20 cellular contexts compared by ENCODE assay signal in the genomic region with DNA sequence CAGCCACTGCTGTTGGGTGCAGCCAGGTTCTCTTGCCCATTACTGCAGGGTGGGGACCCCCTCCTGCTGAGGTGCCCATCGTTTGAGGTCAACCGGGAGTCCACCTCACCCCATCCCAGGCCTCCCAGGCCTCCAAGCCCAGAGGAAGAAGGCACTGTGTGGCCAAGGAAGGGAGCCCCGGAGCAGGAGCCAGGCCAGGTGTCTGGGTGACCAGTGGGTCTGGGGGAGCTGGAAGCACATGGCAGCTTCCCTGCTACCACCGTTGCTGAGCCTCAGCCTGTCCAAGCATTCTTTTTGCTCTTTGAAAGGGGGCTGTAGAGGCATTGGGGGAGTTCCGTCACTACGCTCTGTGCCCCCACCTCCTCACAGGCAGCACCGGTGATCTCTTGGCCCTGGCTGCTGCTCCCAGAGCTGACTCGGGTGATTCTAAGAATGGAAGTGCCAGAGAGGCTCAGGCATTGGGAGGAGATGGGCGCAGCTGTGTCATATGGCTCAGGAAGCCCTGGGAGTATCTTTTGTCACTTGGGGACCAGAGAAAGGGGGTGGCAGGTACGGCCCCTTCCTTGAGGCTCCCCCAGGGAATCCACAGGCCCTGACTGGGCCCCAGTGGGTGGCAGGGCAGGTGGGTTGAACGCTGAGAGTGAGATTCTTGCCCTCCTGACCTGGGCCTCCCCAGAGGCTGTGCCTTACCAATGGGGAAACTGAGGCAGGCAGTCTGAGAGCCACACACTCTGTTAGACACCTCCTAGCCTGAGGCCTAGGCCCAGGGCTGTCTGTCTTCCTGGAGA. TPM values are rescaled to one million over a fixed set of nuclear protein-coding genes. Genes with fewer than 3 reads are reported as not detected.
DNase-seq lines count a peak whose midpoint lies in the region; ATAC-seq and TF ChIP-seq lines count a peak whose summit lies in the region.
"Had no signal": no experiment of that assay in that cellular context is flagged by ENCODE, and none has a peak within 500 bp of the region (broad histone marks: within the 10 kb centered on the region; RNA-seq: fewer than 3 reads in every experiment).

No MANE protein-coding gene starts in this region.

- dilution Hi-C loops in IMR-90 (cut with HindIII; ENCODE audit: low sequenced_read_pairs, unreplicated experiment) = no loop called here

- no peaks in the 10 kb centered on the region for H3K79me2 ChIP-seq in neural progenitor cell (ENCODE audit: low read depth)
- H3K79me2 ChIP-seq in MM.1S (ENCODE audit: low read length) = no peaks in the 10 kb centered on the region

- H3K4me3 Mint-ChIP-seq in CD4-positive, alpha-beta T cell = peak overlapping the region; percentile 20
- H3K4me3 Mint-ChIP-seq in neural progenitor cell = peak overlapping the region; percentile 68

- H3K23ac ChIP-seq in IMR-90 (ENCODE audit: low read depth, low read length) = no peak overlapping the region

- no peak overlapping the region for H4K91ac ChIP-seq in IMR-90 (ENCODE audit: insufficient read depth, low read depth, low read length)

- BruUV-seq in IMR-90 (replicated peaks; lab: Mats Ljungman, UMichigan) = no TSS peak

- H3K27ac Mint-ChIP-seq in CD4-positive, alpha-beta T cell = no peak overlapping the region
- no peak overlapping the region for H3K27ac Mint-ChIP-seq in neural progenitor cell
- H3K27ac Mint-ChIP-seq: activated T-helper 2 cell treated with anti-CD3 and anti-CD28 coated beads, Interferon-gamma antibody, Interleukin-2, Interleukin-4, amounts not matched to agents 10 μg/mL and 5 μg/mL and 100 μg/mL, durations not matched to agents 14 hours and 24 hours and 36 hours had no signal

- H3K4me3 ChIP-seq in IMR-90 (ENCODE audit: insufficient read depth, low read depth, low read length) (no peak overlapping the region), dorsolateral prefrontal cortex (peak overlapping the region in 40 of 59 donors; percentile 1 to 82 (median 71)), neural progenitor cell (no peak overlapping the region), MM.1S (ENCODE audit: low read length) (no peak overlapping the region)
- H3K4me3 ChIP-seq: upper lobe of right lung had no signal

- peaks cover 10% of the 10 kb centered on the region for H3K4me1 Mint-ChIP-seq in CD4-positive, alpha-beta T cell (ENCODE audit: low read depth)
- H3K4me1 Mint-ChIP-seq in neural progenitor cell = peaks cover 19% of the 10 kb centered on the region

- WGBS in IMR-90 (ENCODE audit: extremely low coverage in 2 of 2, insufficient read length in 1 of 2), 2 experiments = 80% methylated on average over 2 of the region's 11 CpGs; no CpG with 5 or more reads in 1 of the 2 experiments

- no peak for TF ChIP-seq POLR2A in IMR-90 (IDR thresholded peaks at IDR 0.05; ENCODE audit: low read depth, low read length)

- TF ChIP-seq RAD21 in IMR-90 (IDR thresholded peaks at IDR 0.05; ENCODE audit: low read length) = no peak

- no peak overlapping the region for H2AK5ac ChIP-seq in IMR-90 (ENCODE audit: low read depth, low read length)

- peak overlapping the region; percentile 61 for H2AFZ ChIP-seq in IMR-90 (replicated peaks; ENCODE audit: low read length, poor library complexity)
- no peak overlapping the region for H2AFZ ChIP-seq in neural progenitor cell (replicated peaks)
- H2AFZ ChIP-seq in MM.1S (ENCODE audit: low read length) = no peak overlapping the region

- no peak overlapping the region for H2BK120ac ChIP-seq in IMR-90 (ENCODE audit: low read depth, low read length)

- H3K36me3 ChIP-seq in IMR-90 (ENCODE audit: control insufficient read depth, insufficient read depth, low read length) (peaks cover 7% of the 10 kb centered on the region), neural progenitor cell (no peaks in the 10 kb centered on the region), MM.1S (replicated peaks; ENCODE audit: insufficient read depth, low read length) (no peaks in the 10 kb centered on the region)
- H3K36me3 ChIP-seq: upper lobe of right lung had no signal

- no peak overlapping the region for H3K14ac ChIP-seq in IMR-90 (replicated peaks; ENCODE audit: low read depth, low read length)

- ATAC-seq in CD4-positive, alpha-beta T cell (ENCODE audit: poor library complexity) = no peak
- ATAC-seq in IMR-90 (ENCODE audit: low read depth) (no peak), GM18868 (IDR thresholded peaks at IDR 0.05; ENCODE audit: unreplicated experiment) (no peak)
- ATAC-seq: foreskin keratinocyte, upper lobe of right lung had no signal

- H2AK9ac ChIP-seq in IMR-90 (replicated peaks; ENCODE audit: low read depth, low read length, poor library complexity) = no peak overlapping the region

- H3K27ac ChIP-seq in CD4-positive, alpha-beta T cell (ENCODE audit: low read depth, low read length) = no peak overlapping the region
- no peak overlapping the region for H3K27ac ChIP-seq in IMR-90 (ENCODE audit: insufficient read depth, low read length)
- peak overlapping the region in 18 of 59 donors; percentile 1 to 83 (median 32) for H3K27ac ChIP-seq in dorsolateral prefrontal cortex
- H3K27ac ChIP-seq in neural progenitor cell = no peak overlapping the region
- H3K27ac ChIP-seq in MM.1S (ENCODE audit: low read length) = no peak overlapping the region
- H3K27ac ChIP-seq: foreskin keratinocyte, HL-60, upper lobe of right lung had no signal

- H2BK5ac ChIP-seq in IMR-90 (ENCODE audit: low read depth, low read length, poor library complexity, severe bottlenecking) = no peak overlapping the region

- POLR2A ChIA-PET in CD4-positive, alpha-beta T cell (lab: Charles Lee) = interaction anchor here (0.6 to 1.4 kb wide), 3 partner anchors 119 to 572 kb away, joined by 3 read pairs; a partner anchor contains a TSS
- POLR2A ChIA-PET in IMR-90 (lab: Charles Lee; ENCODE audit: unreplicated experiment) = no interaction called here

- peaks cover 43% of the 10 kb centered on the region for H3K27me3 Mint-ChIP-seq in CD4-positive, alpha-beta T cell
- peaks cover 38% of the 10 kb centered on the region for H3K27me3 Mint-ChIP-seq in neural progenitor cell (ENCODE audit: insufficient read depth, low read depth)

- peaks cover 17% of the 10 kb centered on the region for H3F3A ChIP-seq in neural progenitor cell (ENCODE audit: low read depth)
- H3F3A ChIP-seq in MM.1S (ENCODE audit: insufficient read depth, low read length) = no peaks in the 10 kb centered on the region

- no peak overlapping the region for H3K56ac ChIP-seq in IMR-90 (ENCODE audit: extremely low read depth, insufficient read depth, low read length)

- no peak overlapping the region for H4K8ac ChIP-seq in IMR-90 (ENCODE audit: low read depth in 2 of 2, low read length in 2 of 2)

- intact Hi-C loops in CD4-positive, alpha-beta T cell (cut with DNase I, micrococcal nuclease) = loop anchor here (2.0 to 10.0 kb wide), 4 partner anchors 85 to 239 kb away; a partner anchor contains a TSS
- intact Hi-C loops in IMR-90 (cut with micrococcal nuclease) (no loop called here), dorsolateral prefrontal cortex (cut with DNase I) (loop anchor here (5.0 to 10.0 kb wide), 3 partner anchors 34 to 241 kb away; a partner anchor contains a TSS)

- DNase-seq in CD4-positive, alpha-beta T cell = no peak
- no peak for DNase-seq in IMR-90
- DNase-seq in dorsolateral prefrontal cortex = no peak
- DNase-seq in neural progenitor cell (ENCODE audit: low spot score) = no peak
- DNase-seq in MM.1S = no peak
- no peak for DNase-seq in hepatic stellate cell (ENCODE audit: low spot score)
- DNase-seq: amniotic stem cell; erythroblast; foreskin keratinocyte; kidney; NCI-H1417 treated with DMSO at 0.1 percent for 48 hours; NCI-H510A treated with DMSO at 0.1 percent for 48 hours; retina; stimulated activated CD8-positive, alpha-beta memory T cell treated with anti-CD3 and anti-CD28 coated beads, Interleukin-4, amount 100 ng/mL, for 48 hours; T-helper 9 cell; upper lobe of right lung had no signal

- no peak overlapping the region for H2BK20ac ChIP-seq in IMR-90 (ENCODE audit: low read depth, low read length)

- no peaks in the 10 kb centered on the region for H3K9me2 ChIP-seq in MM.1S (replicated peaks; ENCODE audit: insufficient read depth, low read length)
- H3K9me2 ChIP-seq: SK-N-SH had no signal

- H3K4me1 ChIP-seq in IMR-90 (ENCODE audit: control insufficient read depth, insufficient read depth, low read length) (peaks cover 15% of the 10 kb centered on the region), neural progenitor cell (peaks cover 6% of the 10 kb centered on the region), MM.1S (ENCODE audit: low read length) (no peaks in the 10 kb centered on the region)
- H3K4me1 ChIP-seq: foreskin keratinocyte had no signal

- H3K9ac ChIP-seq in IMR-90 (ENCODE audit: low read depth, low read length) = no peak overlapping the region
- no peak overlapping the region for H3K9ac ChIP-seq in neural progenitor cell
- no peak overlapping the region for H3K9ac ChIP-seq in MM.1S (ENCODE audit: low read length)
- H3K9ac ChIP-seq: SK-N-SH had no signal

- in situ Hi-C loops in IMR-90 (cut with MboI; ENCODE audit: low sequenced_read_pairs) = no loop called here

- H2BK15ac ChIP-seq in IMR-90 (ENCODE audit: low read depth, low read length) = no peak overlapping the region

- no peak overlapping the region for H3K18ac ChIP-seq in IMR-90 (ENCODE audit: low read depth, low read length)

- peaks cover 7% of the 10 kb centered on the region for H3K9me1 ChIP-seq in IMR-90 (ENCODE audit: insufficient read depth, low read length)

- H3K9me3 Mint-ChIP-seq in CD4-positive, alpha-beta T cell = no peaks in the 10 kb centered on the region
- H3K9me3 Mint-ChIP-seq in neural progenitor cell = peaks cover 6% of the 10 kb centered on the region
- H3K9me3 Mint-ChIP-seq: activated T-helper 2 cell treated with anti-CD3 and anti-CD28 coated beads, Interferon-gamma antibody, Interleukin-2, Interleukin-4, amounts not matched to agents 10 μg/mL and 5 μg/mL and 100 μg/mL, durations not matched to agents 14 hours and 24 hours and 36 hours had no signal

- no peaks in the 10 kb centered on the region for H3K36me3 Mint-ChIP-seq in CD4-positive, alpha-beta T cell (ENCODE audit: low read depth)
- H3K36me3 Mint-ChIP-seq in neural progenitor cell = peaks cover 13% of the 10 kb centered on the region

- peaks cover 56% of the 10 kb centered on the region for H3K27me3 ChIP-seq in CD4-positive, alpha-beta T cell (ENCODE audit: control insufficient read depth, insufficient read depth, low read length)
- H3K27me3 ChIP-seq in IMR-90 (ENCODE audit: control insufficient read depth, insufficient read depth, low read length) = peaks cover 21% of the 10 kb centered on the region
- H3K27me3 ChIP-seq in dorsolateral prefrontal cortex = peaks cover 0 to 5% (median 0%) of the 10 kb centered on the region in 45 donors
- H3K27me3 ChIP-seq in neural progenitor cell = peaks cover 98% of the 10 kb centered on the region
- peaks cover 81% of the 10 kb centered on the region for H3K27me3 ChIP-seq in MM.1S (replicated peaks; ENCODE audit: insufficient read depth, low read length)

- TF ChIP-seq CTCF in CD4-positive, alpha-beta T cell (IDR thresholded peaks at IDR 0.05) = no peak
- no peak for TF ChIP-seq CTCF in IMR-90 (conservative IDR thresholded peaks at IDR 0.05; ENCODE audit: low read depth, low read length)
- TF ChIP-seq CTCF in dorsolateral prefrontal cortex (IDR thresholded peaks at IDR 0.05 in 54 of 56, conservative IDR thresholded peaks at IDR 0.05 in 2 of 56; ENCODE audit: low read depth in 1 of 56, partially characterized antibody in 56 of 56) = no peak
- TF ChIP-seq CTCF in neural progenitor cell (IDR thresholded peaks at IDR 0.05) = no peak
- no peak for TF ChIP-seq CTCF in MM.1S (IDR thresholded peaks at IDR 0.05; ENCODE audit: low read length)

- no peak overlapping the region for H4K5ac ChIP-seq in IMR-90 (ENCODE audit: low read depth, low read length)

- H4K20me1 ChIP-seq in IMR-90 (ENCODE audit: insufficient read depth, low read length) (no peaks in the 10 kb centered on the region), neural progenitor cell (ENCODE audit: low read depth) (peaks cover 24% of the 10 kb centered on the region), MM.1S (ENCODE audit: insufficient read depth, low read length) (no peaks in the 10 kb centered on the region)

- H3K79me1 ChIP-seq in IMR-90 (ENCODE audit: low read depth in 1 of 2, low read length in 2 of 2) = peaks cover 0 to 4% of the 10 kb centered on the region in 2 experiments; a peak in 1 of 4 replicates

- H3K4me2 ChIP-seq in IMR-90 (ENCODE audit: low read depth, low read length) (no peak overlapping the region), neural progenitor cell (no peak overlapping the region), MM.1S (ENCODE audit: low read depth, low read length) (no peak overlapping the region)

- CTCF ChIA-PET in CD4-positive, alpha-beta T cell (lab: Charles Lee) = no interaction called here
- CTCF ChIA-PET in IMR-90 (lab: Yijun Ruan, JAX) = interaction anchor here (1.0 kb wide), 1 partner anchor 84 kb away, joined by 3 read pairs; no protein-coding TSS in a partner anchor

- H3K9me3 ChIP-seq in CD4-positive, alpha-beta T cell (ENCODE audit: control insufficient read depth, low read length) = no peaks in the 10 kb centered on the region
- H3K9me3 ChIP-seq in IMR-90 (ENCODE audit: control insufficient read depth, insufficient read depth, low read length) = no peaks in the 10 kb centered on the region
- H3K9me3 ChIP-seq in neural progenitor cell (ENCODE audit: low read depth) = no peaks in the 10 kb centered on the region
- H3K9me3 ChIP-seq in MM.1S (replicated peaks; ENCODE audit: insufficient read depth, low read length) = no peaks in the 10 kb centered on the region
- H3K9me3 ChIP-seq: SK-N-SH, upper lobe of right lung had no signal

- no peak overlapping the region for H3K4ac ChIP-seq in IMR-90 (ENCODE audit: low read depth, low read length)

RNA-seq across cellular contexts. Expression of a gene that starts 1.9 kb away (rescaled TPM):
- under 1 TPM; 0.71 to 0.75 TPM for total RNA-seq in CD4-positive, alpha-beta T cell
- 16.8 and 17.2 TPM in 2 replicates for total RNA-seq in IMR-90 (2012; rRNA removed)
- 20.7 and 22.3 TPM in 2 replicates for polyA plus RNA-seq in IMR-90 (2012; rRNA removed)
- 10.4 and 22.8 TPM in 2 replicates for polyA plus RNA-seq in IMR-90 (2012; cell fraction: cytosol; rRNA removed)
- 65.7 and 90.4 TPM in 2 replicates for polyA plus RNA-seq in IMR-90 (2012; cell fraction: nucleus; rRNA removed; ENCODE audit: low replicate concordance)
- total RNA-seq in dorsolateral prefrontal cortex = 100 to 1,000 TPM in 119 of 120 experiments, 10 to 100 TPM in 1; 92.1 to 538 (median 349) TPM
- 5.0 and 8.2 TPM in 2 replicates for total RNA-seq in neural progenitor cell (ENCODE audit: low replicate concordance)

RNA-seq across cellular contexts. Expression of a gene that starts 7.1 kb away (rescaled TPM):
- total RNA-seq in CD4-positive, alpha-beta T cell = under 1 TPM in 1 of 2 experiments, not detected in 1; 0.22 TPM
- total RNA-seq in IMR-90 (2012; rRNA removed) (0.18 and 0.28 TPM in 2 replicates), dorsolateral prefrontal cortex (10 to 100 TPM in 55 of 120 experiments, 1 to 10 TPM in 28, under 1 TPM in 1, not detected in 36; 0.95 to 53.7 (median 14.7) TPM), neural progenitor cell (ENCODE audit: low replicate concordance) (1.2 TPM in 1 of 2 replicates, not detected in the other)
- 1.5 and 4.6 TPM in 2 replicates for polyA plus RNA-seq in IMR-90 (2012; rRNA removed)
- 1.2 and 3.0 TPM in 2 replicates for polyA plus RNA-seq in IMR-90 (2012; cell fraction: cytosol; rRNA removed)
- 7.1 and 36.7 TPM in 2 replicates for polyA plus RNA-seq in IMR-90 (2012; cell fraction: nucleus; rRNA removed; ENCODE audit: low replicate concordance)
- total RNA-seq: activated T-helper 2 cell treated with anti-CD3 and anti-CD28 coated beads, Interferon-gamma antibody, Interleukin-2, Interleukin-4, amounts not matched to agents 10 μg/mL and 5 μg/mL and 100 μg/mL, durations not matched to agents 14 hours and 24 hours and 36 hours had no signal

RNA-seq across cellular contexts. Expression of a gene that starts 44.3 kb away (rescaled TPM):
- not detected for total RNA-seq in CD4-positive, alpha-beta T cell
- not detected in 2 replicates for total RNA-seq in IMR-90 (2012; rRNA removed)
- polyA plus RNA-seq in IMR-90 (2012; rRNA removed) = 0.03 and 0.13 TPM in 2 replicates
- 0.03 TPM in 1 of 2 replicates, not detected in the other for polyA plus RNA-seq in IMR-90 (2012; cell fraction: cytosol; rRNA removed)
- polyA plus RNA-seq in IMR-90 (2012; cell fraction: nucleus; rRNA removed; ENCODE audit: low replicate concordance) = 0.08 and 0.36 TPM in 2 replicates
- 1 to 10 TPM in 44 of 120 experiments, under 1 TPM in 62, not detected in 14; 0.24 to 3.0 (median 0.91) TPM for total RNA-seq in dorsolateral prefrontal cortex
- total RNA-seq in neural progenitor cell (ENCODE audit: low replicate concordance) = 0.06 TPM in 1 of 2 replicates, not detected in the other
- polyA plus RNA-seq: SK-N-SH had no signal

Comparison
In these comparisons a context has a peak if more than half of its experiments do, and no peak if none do; other contexts are left out.
1. H3K4me3 ChIP-seq: peak in dorsolateral prefrontal cortex (40 of 59); none in IMR-90 (single experiment), neural progenitor cell (single experiment) and MM.1S (single experiment).